ENCODE assay signal across 8 cellular contexts in the genomic region with DNA sequence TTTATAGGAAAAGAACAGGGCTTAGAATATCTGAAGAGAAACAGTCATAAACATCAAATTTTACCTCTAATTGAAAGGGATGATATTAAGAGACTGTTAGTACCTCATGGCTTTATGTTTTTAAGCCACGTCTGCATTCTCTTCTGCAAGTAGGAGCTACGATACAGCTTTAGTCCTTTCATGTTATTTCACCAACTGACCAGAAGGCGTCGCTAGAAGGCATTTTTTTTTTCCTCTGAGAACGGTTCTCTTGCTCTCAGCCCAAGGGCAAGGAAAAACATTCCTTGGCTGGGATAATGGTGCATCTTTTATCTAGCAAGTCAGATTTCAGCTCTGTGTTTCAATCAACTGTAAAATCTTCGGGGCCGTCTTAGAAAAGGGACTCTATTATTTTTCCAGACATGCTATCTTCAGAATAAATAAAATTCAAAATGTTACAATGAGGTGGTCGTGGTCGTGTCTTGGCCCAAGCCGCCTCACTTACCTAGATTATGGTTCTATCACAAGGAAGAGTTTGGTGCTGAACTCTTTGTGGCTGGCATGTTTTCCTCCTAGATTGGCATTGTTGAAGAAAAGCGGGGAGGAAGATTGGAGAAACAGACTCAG. TPM values are rescaled to one million over a fixed set of nuclear protein-coding genes. Genes with fewer than 3 reads are reported as not detected.
DNase-seq lines count a peak whose midpoint lies in the region; ATAC-seq and TF ChIP-seq lines count a peak whose summit lies in the region.

No MANE protein-coding gene starts in this region.

- no peak overlapping the region for H3K27ac Mint-ChIP-seq in activated CD4-positive, alpha-beta T cell treated with anti-CD3 and anti-CD28 coated beads, Interleukin-2, amount 10 ng/mL, durations not matched to agents 7 days and 5 days
- H3K27ac Mint-ChIP-seq in activated naive CD4-positive, alpha-beta T cell treated with anti-CD3 and anti-CD28 coated beads, Interleukin-2, amount 50 U/mL, for 72 hours, result peak overlapping the region in 1 of 2 donors; percentile 32

- TF ChIP-seq CTCF in heart right ventricle (IDR thresholded peaks at IDR 0.05), result peak; percentile 52 to 84 (median 79)

- peaks cover 9% of the 10 kb centered on the region for H3K27me3 Mint-ChIP-seq in activated CD4-positive, alpha-beta T cell treated with anti-CD3 and anti-CD28 coated beads, Interleukin-2, amount 10 ng/mL, durations not matched to agents 7 days and 5 days

- no peaks in the 10 kb centered on the region for H3K9me3 ChIP-seq in heart right ventricle

- H3K4me1 Mint-ChIP-seq in activated CD4-positive, alpha-beta T cell treated with anti-CD3 and anti-CD28 coated beads, Interleukin-2, amount 10 ng/mL, durations not matched to agents 7 days and 5 days, result peaks cover 13% of the 10 kb centered on the region

- no peaks in the 10 kb centered on the region for H3K27me3 ChIP-seq in heart right ventricle

- peak; percentile 47 for DNase-seq in activated CD4-positive, alpha-beta T cell treated with anti-CD3 and anti-CD28 coated beads, Interleukin-2, amount 10 ng/mL, durations not matched to agents 7 days and 5 days
- no peak for DNase-seq in activated CD4-positive, alpha-beta T cell treated with anti-CD3 and anti-CD28 coated beads, Interleukin-2, amount 50 U/mL, for 4 hours
- DNase-seq in NCI-H748 treated with DMSO at 0.1 percent for 48 hours (lab: John Stamatoyannopoulos, UW) (peak; percentile 16), heart right ventricle (peak in 1 of 2 donors; percentile 48), putamen (ENCODE audit: low spot score) (peak; percentile 52)
- DNase-seq in activated naive CD4-positive, alpha-beta T cell treated with anti-CD3 and anti-CD28 coated beads, Interleukin-2, amount 50 U/mL, for 72 hours (ENCODE audit: low spot score in 2 of 2), result peak in 1 of 2 donors; percentile 39

- CTCF ChIA-PET in activated CD4-positive, alpha-beta T cell treated with anti-CD3 and anti-CD28 coated beads, Interleukin-2, amount 10 ng/mL, durations not matched to agents 7 days and 5 days (lab: Charles Lee), result interaction anchor here (0.6 to 2.9 kb wide), 15 partner anchors 10 to 1023 kb away, joined by 3 to 14 read pairs (median 3); no protein-coding TSS in a partner anchor

- no peaks in the 10 kb centered on the region for H3K9me3 Mint-ChIP-seq in activated CD4-positive, alpha-beta T cell treated with anti-CD3 and anti-CD28 coated beads, Interleukin-2, amount 10 ng/mL, durations not matched to agents 7 days and 5 days
- H3K9me3 Mint-ChIP-seq in activated naive CD4-positive, alpha-beta T cell treated with anti-CD3 and anti-CD28 coated beads, Interleukin-2, amount 50 U/mL, for 72 hours, result no peaks in the 10 kb centered on the region

- no peak overlapping the region for H3K27ac ChIP-seq in heart right ventricle

- H3K36me3 ChIP-seq in heart right ventricle, result no peaks in the 10 kb centered on the region

- no peaks in the 10 kb centered on the region for H3K36me3 Mint-ChIP-seq in activated CD4-positive, alpha-beta T cell treated with anti-CD3 and anti-CD28 coated beads, Interleukin-2, amount 10 ng/mL, durations not matched to agents 7 days and 5 days (ENCODE audit: low read depth)
- H3K36me3 Mint-ChIP-seq in activated naive CD4-positive, alpha-beta T cell treated with anti-CD3 and anti-CD28 coated beads, Interleukin-2, amount 50 U/mL, for 72 hours, result no peaks in the 10 kb centered on the region

- ATAC-seq in HG02642 (IDR thresholded peaks at IDR 0.05; ENCODE audit: poor library complexity, unreplicated experiment) (peak; percentile 69), heart right ventricle (peak in 6 of 8 donors; percentile 38 to 79 (median 62)), HG02852 (IDR thresholded peaks at IDR 0.05; ENCODE audit: unreplicated experiment) (no peak)
- ATAC-seq in activated naive CD4-positive, alpha-beta T cell treated with anti-CD3 and anti-CD28 coated beads, Interleukin-2, amount 50 U/mL, for 72 hours, result peak; percentile 65 to 70

- H3K4me3 ChIP-seq in heart right ventricle, result peak overlapping the region in 6 of 10 donors; percentile 31 to 47 (median 36)

- H3K4me1 ChIP-seq in heart right ventricle, result no peaks in the 10 kb centered on the region

- intact Hi-C loops in heart right ventricle (cut with DNase I), result no loop called here

- POLR2A ChIA-PET in activated CD4-positive, alpha-beta T cell treated with anti-CD3 and anti-CD28 coated beads, Interleukin-2, amount 10 ng/mL, durations not matched to agents 7 days and 5 days (lab: Charles Lee), result interaction anchor here (0.6 to 0.7 kb wide), 2 partner anchors 31 to 93 kb away, joined by 3 to 4 read pairs; no protein-coding TSS in a partner anchor

- WGBS in heart right ventricle, 2 donors, result 36 to 37% methylated on average over 11 of the region's 11 CpGs

- peak overlapping the region; percentile 52 for H3K4me3 Mint-ChIP-seq in activated CD4-positive, alpha-beta T cell treated with anti-CD3 and anti-CD28 coated beads, Interleukin-2, amount 10 ng/mL, durations not matched to agents 7 days and 5 days

RNA-seq across cellular contexts. Expression of gene LYZL2, which starts 41.6 kb away (rescaled TPM):
- total RNA-seq in activated CD4-positive, alpha-beta T cell treated with anti-CD3 and anti-CD28 coated beads, Interleukin-2, amount 10 ng/mL, durations not matched to agents 7 days and 5 days, result not detected
- not detected for total RNA-seq in activated naive CD4-positive, alpha-beta T cell treated with anti-CD3 and anti-CD28 coated beads, Interleukin-2, amount 50 U/mL, for 72 hours
- total RNA-seq in heart right ventricle, result not detected
- polyA plus RNA-seq in heart right ventricle, result not detected

Comparison
In these comparisons a context has a peak if more than half of its experiments do, and no peak if none do; other contexts are left out.
1. DNase-seq: peak in activated CD4-positive, alpha-beta T cell treated with anti-CD3 and anti-CD28 coated beads, Interleukin-2, amount 10 ng/mL, durations not matched to agents 7 days and 5 days (single experiment), NCI-H748 treated with DMSO at 0.1 percent for 48 hours (single experiment) and putamen (single experiment); none in activated CD4-positive, alpha-beta T cell treated with anti-CD3 and anti-CD28 coated beads, Interleukin-2, amount 50 U/mL, for 4 hours (0 of 2).